Comparison of ENCODE assay signal across 21 cellular contexts in the genomic region with DNA sequence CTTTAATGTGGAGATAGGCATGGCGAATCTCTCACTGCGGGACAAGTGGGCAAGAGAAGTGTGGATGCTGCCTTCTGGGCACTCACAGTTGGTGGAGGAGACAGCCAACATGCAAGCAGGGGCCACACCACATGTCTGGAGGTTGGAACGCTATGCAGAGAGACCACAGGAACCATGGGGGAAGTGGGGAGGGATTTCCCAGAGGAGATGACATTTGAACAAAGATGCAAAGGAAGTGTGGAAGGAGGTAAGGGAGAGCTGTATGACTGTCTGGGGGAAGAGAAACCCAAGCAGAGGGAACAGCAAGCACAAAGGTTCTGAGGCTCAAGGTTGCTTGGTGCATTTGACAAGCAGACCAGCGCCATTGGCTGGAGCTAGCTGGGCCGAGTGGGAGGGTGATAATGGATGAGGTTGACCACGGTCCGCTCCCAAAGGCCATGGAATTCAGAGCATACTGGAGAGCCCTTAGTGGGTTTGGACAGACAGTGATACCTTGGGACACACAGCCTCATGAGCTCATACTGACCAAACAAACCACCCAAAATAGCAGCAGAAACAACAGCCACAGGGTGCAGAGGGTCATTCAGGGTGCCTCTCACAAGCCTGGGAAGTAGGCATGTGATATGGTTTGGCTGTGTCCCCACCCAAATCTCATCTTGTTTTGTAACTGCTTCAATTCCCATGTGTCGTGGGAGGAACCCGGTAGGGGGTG. TPM values are rescaled to one million over a fixed set of nuclear protein-coding genes. Genes with fewer than 3 reads are reported as not detected.
DNase-seq lines count a peak whose midpoint lies in the region; ATAC-seq and TF ChIP-seq lines count a peak whose summit lies in the region.
"Had no signal": no experiment of that assay in that cellular context is flagged by ENCODE, and none has a peak within 500 bp of the region (broad histone marks: within the 10 kb centered on the region; RNA-seq: fewer than 3 reads in every experiment).

No MANE protein-coding gene starts in this region.

- ATAC-seq in activated naive CD8-positive, alpha-beta T cell treated with anti-CD3 and anti-CD28 coated beads, Interleukin-2, amount 50 U/mL, for 24 hours = peak; percentile 24
- ATAC-seq in aorta (ENCODE audit: low FRiP score) = peak; percentile 35
- ATAC-seq in HG03025 (IDR thresholded peaks at IDR 0.05; ENCODE audit: low FRiP score, unreplicated experiment) = no peak

- no peaks in the 10 kb centered on the region for H3K9me3 ChIP-seq in aorta (ENCODE audit: control insufficient read depth, low read length)
- H3K9me3 ChIP-seq: MG63, right lobe of liver, thoracic aorta had no signal

- TF ChIP-seq POLR2A in erythroblast (IDR thresholded peaks at IDR 0.05; ENCODE audit: low read length) = no peak

- H3K36me3 Mint-ChIP-seq in activated naive CD8-positive, alpha-beta T cell treated with anti-CD3 and anti-CD28 coated beads, Interleukin-2, amount 50 U/mL, for 24 hours (ENCODE audit: low read depth) = no peaks in the 10 kb centered on the region
- H3K36me3 Mint-ChIP-seq in activated naive CD8-positive, alpha-beta T cell treated with anti-CD3 and anti-CD28 coated beads for 36 hours = no peaks in the 10 kb centered on the region
- H3K36me3 Mint-ChIP-seq in progenitor cell of endocrine pancreas (ENCODE audit: insufficient read depth) = no peaks in the 10 kb centered on the region

- H3K27ac Mint-ChIP-seq in activated naive CD8-positive, alpha-beta T cell treated with anti-CD3 and anti-CD28 coated beads, Interleukin-2, amount 50 U/mL, for 24 hours = no peak overlapping the region
- no peak overlapping the region for H3K27ac Mint-ChIP-seq in activated naive CD8-positive, alpha-beta T cell treated with anti-CD3 and anti-CD28 coated beads for 36 hours
- H3K27ac Mint-ChIP-seq in progenitor cell of endocrine pancreas = no peak overlapping the region
- H3K27ac Mint-ChIP-seq: activated CD4-positive, alpha-beta memory T cell treated with anti-CD3 and anti-CD28 coated beads, Interleukin-2, amount 10 ng/mL, durations not matched to agents 7 days and 5 days; activated T-helper 1 cell treated with anti-CD3 and anti-CD28 coated beads, Interleukin-12 subunit alpha, Interleukin-12 subunit beta, Interleukin-2, Interleukin-4 antibody, amounts not matched to agents 30 ng/mL and 10 ng/mL and 1 ng/mL, durations not matched to agents 14 hours and 24 hours and 36 hours had no signal

- H3K36me3 ChIP-seq in aorta (ENCODE audit: control insufficient read depth in 1 of 2, insufficient read depth in 2 of 2, low read length in 1 of 2) = no peaks in the 10 kb centered on the region
- H3K36me3 ChIP-seq: MG63, right lobe of liver, thoracic aorta had no signal

- H3K27me3 Mint-ChIP-seq in activated naive CD8-positive, alpha-beta T cell treated with anti-CD3 and anti-CD28 coated beads, Interleukin-2, amount 50 U/mL, for 24 hours = no peaks in the 10 kb centered on the region
- no peaks in the 10 kb centered on the region for H3K27me3 Mint-ChIP-seq in activated naive CD8-positive, alpha-beta T cell treated with anti-CD3 and anti-CD28 coated beads for 36 hours
- H3K27me3 Mint-ChIP-seq in progenitor cell of endocrine pancreas = no peaks in the 10 kb centered on the region
- H3K27me3 Mint-ChIP-seq: activated CD4-positive, alpha-beta memory T cell treated with anti-CD3 and anti-CD28 coated beads, Interleukin-2, amount 10 ng/mL, durations not matched to agents 7 days and 5 days had no signal

- no peaks in the 10 kb centered on the region for H3K27me3 ChIP-seq in aorta (ENCODE audit: control insufficient read depth in 1 of 2, insufficient read depth in 2 of 2, low read length in 1 of 2)
- H3K27me3 ChIP-seq: MG63, right lobe of liver had no signal

- intact Hi-C loops in aorta (cut with DNase I) = loop anchor here in 1 of 2 donors (10.0 kb wide), 1 partner anchor 171 kb away; the partner anchor contains the start of gene SRXN1

- 65 to 82% methylated on average over 9 of the region's 9 CpGs for WGBS in aorta, 2 donors

- DNase-seq in activated naive CD8-positive, alpha-beta T cell treated with anti-CD3 and anti-CD28 coated beads, Interleukin-2, amount 50 U/mL, for 24 hours = no peak
- no peak for DNase-seq in activated naive CD8-positive, alpha-beta T cell treated with anti-CD3 and anti-CD28 coated beads for 36 hours
- DNase-seq in erythroblast (lab: John Stamatoyannopoulos, UW) (peak; percentile 28 to 54), renal cortical epithelial cell (ENCODE audit: low read depth) (peak; percentile 22), aorta (no peak), progenitor cell of endocrine pancreas (ENCODE audit: low spot score, unreplicated experiment) (no peak)
- no peak for DNase-seq in activated effector memory CD4-positive, alpha-beta T cell treated with anti-CD3 and anti-CD28 coated beads, Interleukin-2, amount 50 U/mL, for 16 hours
- DNase-seq: 8988T; activated CD4-positive, alpha-beta memory T cell treated with anti-CD3 and anti-CD28 coated beads, Interleukin-2, amount 10 ng/mL, durations not matched to agents 7 days and 5 days; caudate nucleus; foreskin fibroblast; HCEC 1CT; MG63; NCI-H187 treated with DMSO at 0.1 percent for 48 hours; NCI-H446 treated with DMSO at 0.1 percent for 48 hours; nucleus accumbens; right lobe of liver; SW 1271 had no signal

- no peak for TF ChIP-seq CTCF in progenitor cell of endocrine pancreas (IDR thresholded peaks at IDR 0.05; ENCODE audit: unreplicated experiment)

- H3K27ac ChIP-seq in aorta (ENCODE audit: low read depth in 1 of 2, low read length in 2 of 2) = no peak overlapping the region
- H3K27ac ChIP-seq: right lobe of liver, thoracic aorta had no signal

- H3K4me3 ChIP-seq in aorta (ENCODE audit: low read length in 2 of 2) = no peak overlapping the region
- H3K4me3 ChIP-seq: MG63, right lobe of liver, thoracic aorta had no signal

- H3K4me3 Mint-ChIP-seq in activated naive CD8-positive, alpha-beta T cell treated with anti-CD3 and anti-CD28 coated beads, Interleukin-2, amount 50 U/mL, for 24 hours = no peak overlapping the region
- no peak overlapping the region for H3K4me3 Mint-ChIP-seq in activated naive CD8-positive, alpha-beta T cell treated with anti-CD3 and anti-CD28 coated beads for 36 hours
- no peak overlapping the region for H3K4me3 Mint-ChIP-seq in progenitor cell of endocrine pancreas (ENCODE audit: low read depth)
- H3K4me3 Mint-ChIP-seq: activated CD4-positive, alpha-beta memory T cell treated with anti-CD3 and anti-CD28 coated beads, Interleukin-2, amount 10 ng/mL, durations not matched to agents 7 days and 5 days; activated T-helper 1 cell treated with anti-CD3 and anti-CD28 coated beads, Interleukin-12 subunit alpha, Interleukin-12 subunit beta, Interleukin-2, Interleukin-4 antibody, amounts not matched to agents 30 ng/mL and 10 ng/mL and 1 ng/mL, durations not matched to agents 14 hours and 24 hours and 36 hours had no signal

- peaks cover 15% of the 10 kb centered on the region for H3K4me1 Mint-ChIP-seq in activated naive CD8-positive, alpha-beta T cell treated with anti-CD3 and anti-CD28 coated beads, Interleukin-2, amount 50 U/mL, for 24 hours
- H3K4me1 Mint-ChIP-seq in activated naive CD8-positive, alpha-beta T cell treated with anti-CD3 and anti-CD28 coated beads for 36 hours = peaks cover 2% of the 10 kb centered on the region
- peaks cover 11% of the 10 kb centered on the region for H3K4me1 Mint-ChIP-seq in progenitor cell of endocrine pancreas (ENCODE audit: low read depth)

- H3K9me3 Mint-ChIP-seq in activated naive CD8-positive, alpha-beta T cell treated with anti-CD3 and anti-CD28 coated beads, Interleukin-2, amount 50 U/mL, for 24 hours = no peaks in the 10 kb centered on the region
- H3K9me3 Mint-ChIP-seq in activated naive CD8-positive, alpha-beta T cell treated with anti-CD3 and anti-CD28 coated beads for 36 hours = no peaks in the 10 kb centered on the region
- no peaks in the 10 kb centered on the region for H3K9me3 Mint-ChIP-seq in progenitor cell of endocrine pancreas (ENCODE audit: low read depth)
- H3K9me3 Mint-ChIP-seq: activated CD4-positive, alpha-beta memory T cell treated with anti-CD3 and anti-CD28 coated beads, Interleukin-2, amount 10 ng/mL, durations not matched to agents 7 days and 5 days; activated T-helper 1 cell treated with anti-CD3 and anti-CD28 coated beads, Interleukin-12 subunit alpha, Interleukin-12 subunit beta, Interleukin-2, Interleukin-4 antibody, amounts not matched to agents 30 ng/mL and 10 ng/mL and 1 ng/mL, durations not matched to agents 14 hours and 24 hours and 36 hours had no signal

- H3K4me1 ChIP-seq in aorta (ENCODE audit: control insufficient read depth in 1 of 2, insufficient read depth in 2 of 2, low read length in 2 of 2) = no peaks in the 10 kb centered on the region
- H3K4me1 ChIP-seq: right lobe of liver had no signal

RNA-seq across cellular contexts. Expression of gene FAM110A, which starts 7.6 kb away (rescaled TPM):
- total RNA-seq in activated naive CD8-positive, alpha-beta T cell treated with anti-CD3 and anti-CD28 coated beads for 36 hours = 10 to 100 TPM; 21.3 to 21.4 TPM
- total RNA-seq in renal cortical epithelial cell = 3.2 and 3.6 TPM in 2 replicates
- total RNA-seq in aorta = 1 to 10 TPM; 3.6 to 7.0 TPM
- 1 to 10 TPM; 2.9 to 3.1 TPM for polyA plus RNA-seq in aorta
- 17.4 and 17.9 TPM in 2 replicates for total RNA-seq in progenitor cell of endocrine pancreas

RNA-seq across cellular contexts. Expression of gene SLC52A3, which starts 57.6 kb away (rescaled TPM):
- under 1 TPM; 0.08 to 0.25 TPM for total RNA-seq in activated naive CD8-positive, alpha-beta T cell treated with anti-CD3 and anti-CD28 coated beads for 36 hours
- total RNA-seq in renal cortical epithelial cell (1.6 and 1.9 TPM in 2 replicates), aorta (under 1 TPM; 0.69 to 0.78 TPM), progenitor cell of endocrine pancreas (0.38 and 0.44 TPM in 2 replicates)
- polyA plus RNA-seq in aorta = under 1 TPM in 1 of 2 donors, not detected in 1; 0.25 TPM
- total RNA-seq: activated CD4-positive, alpha-beta memory T cell treated with anti-CD3 and anti-CD28 coated beads, Interleukin-2, amount 10 ng/mL, durations not matched to agents 7 days and 5 days; activated T-helper 1 cell treated with anti-CD3 and anti-CD28 coated beads, Interleukin-12 subunit alpha, Interleukin-12 subunit beta, Interleukin-2, Interleukin-4 antibody, amounts not matched to agents 30 ng/mL and 10 ng/mL and 1 ng/mL, durations not matched to agents 14 hours and 24 hours and 36 hours had no signal

Comparison
In these comparisons a context has a peak if more than half of its experiments do, and no peak if none do; other contexts are left out.
1. DNase-seq: peak in erythroblast (2 of 2) and renal cortical epithelial cell (single experiment); none in activated naive CD8-positive, alpha-beta T cell treated with anti-CD3 and anti-CD28 coated beads, Interleukin-2, amount 50 U/mL, for 24 hours (single experiment), activated naive CD8-positive, alpha-beta T cell treated with anti-CD3 and anti-CD28 coated beads for 36 hours (single experiment), aorta (0 of 2), progenitor cell of endocrine pancreas (single experiment) and activated effector memory CD4-positive, alpha-beta T cell treated with anti-CD3 and anti-CD28 coated beads, Interleukin-2, amount 50 U/mL, for 16 hours (single experiment).